In the genomic region with DNA sequence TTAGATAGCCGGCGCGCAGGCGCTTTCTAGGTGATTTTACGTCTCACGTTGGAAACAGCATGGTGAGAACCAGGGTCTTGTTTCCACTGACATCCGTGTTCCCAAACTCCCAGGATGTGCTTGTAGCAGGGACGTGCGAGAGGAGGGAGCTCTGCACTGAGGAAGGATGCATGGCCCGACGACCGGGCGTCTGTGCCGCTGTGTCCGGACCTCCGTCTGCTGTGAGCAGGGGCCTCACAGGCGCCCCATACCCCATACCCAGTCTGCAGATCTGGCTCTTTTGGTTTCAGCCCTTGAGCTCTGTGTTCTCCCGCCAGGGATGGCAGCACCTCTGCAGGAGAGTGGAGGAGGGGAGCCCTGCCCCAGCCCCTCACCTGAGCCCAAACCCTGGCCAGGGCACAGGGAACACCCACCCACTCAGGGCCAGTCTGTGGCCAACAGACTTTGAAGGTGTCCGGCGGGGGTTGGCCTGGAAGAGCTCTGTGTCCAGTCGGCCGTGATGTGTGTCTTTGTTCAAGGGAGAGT, we compare ENCODE assay signal across 1 cellular context.
TF ChIP-seq lines count a peak whose summit lies in the region.

No MANE protein-coding gene starts in this region.

TF ChIP-seq in HepG2, 621 proteins besides CTCF, POLR2A, EP300 and RAD21:
- TF ChIP-seq ERF (CRISPR knock-in tag; IDR thresholded peaks at IDR 0.05), result no peak
